In the genomic region with DNA sequence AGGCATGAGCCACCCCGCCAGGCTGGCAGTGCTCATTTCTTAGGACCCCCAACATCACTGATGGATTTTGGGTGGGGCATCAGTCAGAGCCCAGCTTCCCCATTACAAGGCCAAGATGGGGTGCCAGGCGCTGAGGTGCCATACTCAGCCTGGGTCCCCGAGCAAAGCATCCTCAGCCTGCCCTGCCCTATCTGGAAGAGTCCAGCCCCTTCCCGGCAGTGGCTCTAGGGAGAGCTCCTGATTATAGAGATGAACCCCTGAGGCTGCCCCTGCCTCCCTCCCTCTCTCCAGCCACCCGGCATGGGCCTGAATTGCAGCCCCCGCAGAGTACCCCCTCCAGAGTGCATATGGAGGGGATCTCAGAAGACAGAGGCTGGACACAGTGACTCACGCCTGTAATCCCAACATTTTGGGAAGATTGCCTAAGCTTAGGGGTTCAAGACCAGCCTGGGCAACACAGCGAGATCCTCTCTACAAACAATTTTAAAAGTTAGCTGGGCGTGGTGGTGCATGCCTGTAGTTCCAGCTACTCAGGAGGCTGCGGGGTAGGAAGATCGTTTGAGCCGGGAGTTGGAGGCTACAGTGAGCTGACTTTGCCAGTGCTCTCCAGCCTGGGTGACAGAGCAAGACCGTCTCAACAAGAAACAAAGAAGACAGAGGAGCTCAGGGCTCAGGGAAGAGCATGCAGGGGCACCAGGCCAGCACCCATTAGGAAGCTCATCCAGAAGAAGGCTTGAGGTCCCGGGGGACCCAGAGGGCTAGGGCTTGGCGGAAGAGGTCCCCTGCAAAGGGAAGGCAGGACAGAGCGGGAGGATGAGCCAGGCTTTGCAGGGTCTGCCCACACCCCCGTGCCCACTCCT, we compare ENCODE assay signal across 1 cellular context.
TF ChIP-seq lines count a peak whose summit lies in the region.

No MANE protein-coding gene starts in this region.

TF ChIP-seq in K562, 482 proteins besides CTCF, POLR2A, EP300 and RAD21:
- TF ChIP-seq ZNF121 (CRISPR knock-in tag; conservative IDR thresholded peaks at IDR 0.05) (peak; percentile 77), ZNF347 (CRISPR knock-in tag; IDR thresholded peaks at IDR 0.05; ENCODE audit: low read depth) (no peak)
